20 cellular contexts compared by ENCODE assay signal in the genomic region with DNA sequence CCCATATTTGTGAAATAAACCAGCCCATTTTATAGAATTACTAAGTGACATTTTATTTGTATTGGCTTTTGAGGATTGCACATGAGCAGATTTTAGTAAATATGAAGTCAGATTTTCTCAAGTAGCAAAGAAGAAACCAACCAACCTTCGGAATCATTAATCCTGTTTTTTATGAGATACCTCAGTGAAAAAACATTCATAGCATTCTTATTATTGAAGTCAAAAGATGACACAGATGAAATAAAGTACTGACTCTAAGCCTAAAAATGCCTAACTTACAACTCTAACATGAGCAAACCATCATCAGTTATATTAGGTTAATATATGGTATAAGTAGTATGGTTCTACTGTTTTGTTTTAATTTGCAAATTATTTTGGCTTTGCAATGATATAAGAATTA.
"Had no signal": no experiment of that assay in that cellular context is flagged by ENCODE, and none has a peak within 500 bp of the region (broad histone marks: within the 10 kb centered on the region; RNA-seq: fewer than 3 reads in every experiment).

No MANE protein-coding gene starts in this region.

- ATAC-seq: activated CD4-positive, alpha-beta T cell treated with anti-CD3 and anti-CD28 coated beads for 36 hours; activated T-cell treated with anti-CD3 and anti-CD28 coated beads, Interleukin-2, amount 50 U/mL, for 4 hours; left colon; stimulated activated memory B cell treated with anti-CD40 and anti-IgM and Interleukin-4, amounts not matched to agents 10 μg/mL and 1 μg/mL and 100 μg/mL, for 72 hours; T-cell had no signal

- H3K4me3 ChIP-seq: heart right ventricle, stomach, transverse colon, uterus had no signal

- H3K27me3 ChIP-seq: heart right ventricle, stomach, transverse colon, uterus had no signal

- H3K4me1 ChIP-seq: uterus had no signal

- H3K9me3 ChIP-seq: heart right ventricle, stomach, transverse colon, uterus had no signal

- H3K36me3 ChIP-seq: transverse colon, uterus had no signal

- DNase-seq: activated CD4-positive, alpha-beta T cell treated with anti-CD3 and anti-CD28 coated beads for 36 hours; activated CD4-positive, alpha-beta T cell treated with anti-CD3 and anti-CD28 coated beads, Interleukin-2, amount 50 U/mL, for 48 hours; activated CD8-positive, alpha-beta memory T cell treated with anti-CD3 and anti-CD28 coated beads, Interleukin-2, amount 50 U/mL, for 48 hours; activated naive CD4-positive, alpha-beta T cell treated with Interleukin-2 at 50 U/mL for 16 hours; activated naive CD8-positive, alpha-beta T cell treated with anti-CD3 and anti-CD28 coated beads for 36 hours; activated T-cell treated with anti-CD3 and anti-CD28 coated beads, Interleukin-2, amount 50 U/mL, for 4 hours; cerebellar nuclear complex; cortex of kidney; endodermal cell; heart right ventricle; left colon; naive B cell; nucleus accumbens; retina; stimulated activated CD4-positive, alpha-beta T cell treated with anti-CD3 and anti-CD28 coated beads, Interleukin-2, amount 100 ng/mL, for 24 hours; stomach; T-cell; transverse colon; uterus had no signal
